In the genomic region with DNA sequence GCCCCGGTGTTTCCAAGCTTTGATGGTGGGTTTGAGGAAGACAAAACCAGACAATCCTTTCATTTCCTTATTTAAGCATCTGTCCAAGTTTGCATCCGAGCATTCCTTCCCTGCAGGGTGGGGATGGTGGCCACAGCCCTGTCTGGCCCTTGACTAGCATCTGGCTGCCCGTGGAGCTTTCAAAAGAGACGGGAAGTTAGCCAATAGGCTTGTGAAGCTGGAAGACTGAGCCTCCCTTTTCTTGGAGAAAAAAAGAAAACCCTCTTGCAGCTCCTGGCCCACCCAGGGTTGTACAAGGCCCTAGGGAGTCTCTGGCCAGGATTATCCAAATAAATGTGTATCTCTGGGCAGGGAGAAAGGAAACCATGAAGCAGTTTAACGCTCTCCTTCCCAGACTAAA, we compare ENCODE assay signal across 12 cellular contexts.
DNase-seq lines count a peak whose midpoint lies in the region; ATAC-seq and TF ChIP-seq lines count a peak whose summit lies in the region.
"Had no signal": no experiment of that assay in that cellular context is flagged by ENCODE, and none has a peak within 500 bp of the region (broad histone marks: within the 10 kb centered on the region; RNA-seq: fewer than 3 reads in every experiment).

No MANE protein-coding gene starts in this region.

- H3K27ac ChIP-seq in HCT116 (ENCODE audit: low read depth, low read length): no peak overlapping the region
- H3K27ac ChIP-seq: HL-60, neural progenitor cell had no signal

- H3K4me2 ChIP-seq in HCT116 (ENCODE audit: low read length): no peak overlapping the region
- H3K4me2 ChIP-seq: neural progenitor cell had no signal

- H3K9me3 Mint-ChIP-seq in stimulated activated effector memory CD8-positive, alpha-beta T cell treated with anti-CD3 and anti-CD28 coated beads, Interleukin-12 subunit alpha, Interleukin-12 subunit beta, amount 100 ng/mL, for 72 hours: peaks cover 2% of the 10 kb centered on the region
- peaks cover 5 to 6% of the 10 kb centered on the region in 2 donors for H3K9me3 Mint-ChIP-seq in activated naive CD4-positive, alpha-beta T cell treated with anti-CD3 and anti-CD28 coated beads, Interleukin-2, amount 50 U/mL, for 72 hours
- H3K9me3 Mint-ChIP-seq: neural progenitor cell had no signal

- TF ChIP-seq RAD21 in HCT116 (IDR thresholded peaks at IDR 0.05; ENCODE audit: low read depth): no peak

- intact Hi-C loops in HCT116 (cut with micrococcal nuclease) (no loop called here), left cardiac atrium (cut with DNase I) (no loop called here)

- no peak overlapping the region for H3K4me3 ChIP-seq in HCT116 (replicated peaks in 1 of 2; ENCODE audit: low read depth in 1 of 2, low read length in 2 of 2)
- H3K4me3 ChIP-seq: neural progenitor cell had no signal

- H3K27me3 ChIP-seq in HCT116 (ENCODE audit: insufficient read depth, low read length): no peaks in the 10 kb centered on the region
- H3K27me3 ChIP-seq: neural progenitor cell had no signal

- H3K36me3 Mint-ChIP-seq in stimulated activated effector memory CD8-positive, alpha-beta T cell treated with anti-CD3 and anti-CD28 coated beads, Interleukin-12 subunit alpha, Interleukin-12 subunit beta, amount 100 ng/mL, for 72 hours: peaks cover 23% of the 10 kb centered on the region
- H3K36me3 Mint-ChIP-seq in activated naive CD4-positive, alpha-beta T cell treated with anti-CD3 and anti-CD28 coated beads, Interleukin-2, amount 50 U/mL, for 72 hours: peaks cover 14 to 48% of the 10 kb centered on the region in 2 donors
- H3K36me3 Mint-ChIP-seq: neural progenitor cell had no signal

- RAD21 ChIA-PET in HCT116 (lab: Charles Lee; ENCODE audit: low non-redundant PET in 1 of 2, low total read pairs in 2 of 2, uncharacterized antibody in 2 of 2, unreplicated experiment in 2 of 2): no interaction called here

- BruUV-seq in HCT116 (replicated peaks; lab: Mats Ljungman, UMichigan): no TSS peak

- no peaks in the 10 kb centered on the region for H4K20me1 ChIP-seq in HCT116 (ENCODE audit: insufficient read depth)

- DNase-seq in HCT116 (ENCODE audit: low read depth, low spot score) (no peak), amniotic epithelial cell (ENCODE audit: low read depth) (peak; percentile 64), left cardiac atrium (peak; percentile 58), NCI-H2171 (lab: John Stamatoyannopoulos, UW) (no peak)
- DNase-seq in stimulated activated effector memory CD8-positive, alpha-beta T cell treated with anti-CD3 and anti-CD28 coated beads, Interleukin-12 subunit alpha, Interleukin-12 subunit beta, amount 100 ng/mL, for 72 hours (ENCODE audit: low spot score in 2 of 2): no peak
- no peak for DNase-seq in activated naive CD4-positive, alpha-beta T cell treated with anti-CD3 and anti-CD28 coated beads, Interleukin-2, amount 50 U/mL, for 72 hours (ENCODE audit: low spot score in 2 of 2)
- DNase-seq: activated CD4-positive, alpha-beta T cell treated with anti-CD3 and anti-CD28 coated beads, Interleukin-2, amount 50 U/mL, for 48 hours; caudate nucleus had no signal

- no peak overlapping the region for H2AFZ ChIP-seq in HCT116 (ENCODE audit: low read depth, low read length, poor library complexity, severe bottlenecking)
- H2AFZ ChIP-seq: neural progenitor cell had no signal

- H3K4me3 Mint-ChIP-seq in stimulated activated effector memory CD8-positive, alpha-beta T cell treated with anti-CD3 and anti-CD28 coated beads, Interleukin-12 subunit alpha, Interleukin-12 subunit beta, amount 100 ng/mL, for 72 hours: no peak overlapping the region
- H3K4me3 Mint-ChIP-seq: neural progenitor cell had no signal

- TF ChIP-seq POLR2A in HCT116 (IDR thresholded peaks at IDR 0.05; ENCODE audit: borderline replicate concordance, extremely low read depth, insufficient read depth, insufficient read length): no peak

- H3K4me1 ChIP-seq in HCT116 (ENCODE audit: control insufficient read depth in 1 of 2, insufficient read depth in 2 of 2, low read length in 2 of 2): peaks cover 64 to 99% of the 10 kb centered on the region in 2 experiments
- H3K4me1 ChIP-seq: neural progenitor cell had no signal

- no peaks in the 10 kb centered on the region for H3K9me3 ChIP-seq in HCT116 (ENCODE audit: control insufficient read depth in 1 of 2, insufficient read depth in 1 of 2, low read depth in 1 of 2, low read length in 2 of 2)

- no peak for TF ChIP-seq CTCF in HCT116 (IDR thresholded peaks at IDR 0.05 in 2 of 3, conservative IDR thresholded peaks at IDR 0.05 in 1 of 3; ENCODE audit: borderline replicate concordance in 1 of 3, insufficient read depth in 1 of 3, low read depth in 2 of 3, low read length in 2 of 3)

- H3K9me2 ChIP-seq in HCT116 (ENCODE audit: insufficient read depth): no peaks in the 10 kb centered on the region

- ATAC-seq in HCT116 (no peak), left cardiac atrium (peak; percentile 73 to 77), HG03025 (IDR thresholded peaks at IDR 0.05; ENCODE audit: low FRiP score, unreplicated experiment) (no peak), GM18870 (IDR thresholded peaks at IDR 0.05; ENCODE audit: unreplicated experiment) (no peak)
- ATAC-seq in stimulated activated effector memory CD8-positive, alpha-beta T cell treated with anti-CD3 and anti-CD28 coated beads, Interleukin-12 subunit alpha, Interleukin-12 subunit beta, amount 100 ng/mL, for 72 hours: no peak
- ATAC-seq in activated naive CD4-positive, alpha-beta T cell treated with anti-CD3 and anti-CD28 coated beads, Interleukin-2, amount 50 U/mL, for 72 hours: no peak

- H3K9ac ChIP-seq in HCT116 (ENCODE audit: low read length): 0 out of 2 replicates have a peak overlapping the region, but pooled peaks have one; percentile 5
- H3K9ac ChIP-seq: neural progenitor cell had no signal

- H3K79me2 ChIP-seq in HCT116 (ENCODE audit: insufficient read depth, low read length): no peaks in the 10 kb centered on the region

- H3K27ac Mint-ChIP-seq in stimulated activated effector memory CD8-positive, alpha-beta T cell treated with anti-CD3 and anti-CD28 coated beads, Interleukin-12 subunit alpha, Interleukin-12 subunit beta, amount 100 ng/mL, for 72 hours: peak overlapping the region; percentile 70
- H3K27ac Mint-ChIP-seq in activated naive CD4-positive, alpha-beta T cell treated with anti-CD3 and anti-CD28 coated beads, Interleukin-2, amount 50 U/mL, for 72 hours: peak overlapping the region in 1 of 2 donors; percentile 32

- POLR2A ChIA-PET in HCT116 (lab: Charles Lee): interaction anchor here (0.9 to 1.1 kb wide), 3 partner anchors 8 to 12 kb away, joined by 3 to 6 read pairs (median 3); no protein-coding TSS in a partner anchor

- CTCF ChIA-PET in HCT116 (lab: Charles Lee): no interaction called here

- peaks cover 59% of the 10 kb centered on the region for H3K4me1 Mint-ChIP-seq in stimulated activated effector memory CD8-positive, alpha-beta T cell treated with anti-CD3 and anti-CD28 coated beads, Interleukin-12 subunit alpha, Interleukin-12 subunit beta, amount 100 ng/mL, for 72 hours

- no peaks in the 10 kb centered on the region for H3K36me3 ChIP-seq in HCT116 (ENCODE audit: control insufficient read depth in 1 of 2, insufficient read depth in 2 of 2, low read length in 2 of 2)
- H3K36me3 ChIP-seq: neural progenitor cell had no signal

TF ChIP-seq in HCT116, 20 proteins besides CTCF, POLR2A, EP300 and RAD21:
- TF ChIP-seq TCF7L2 (IDR thresholded peaks at IDR 0.05; ENCODE audit: borderline replicate concordance, extremely low read depth, insufficient read depth, insufficient read length) (no peak), SP1 (IDR thresholded peaks at IDR 0.05; ENCODE audit: low read depth) (no peak)

Comparison
In these comparisons a context has a peak if more than half of its experiments do, and no peak if none do; other contexts are left out.
1. ATAC-seq: peak in left cardiac atrium (2 of 2); none in HCT116 (single experiment), stimulated activated effector memory CD8-positive, alpha-beta T cell treated with anti-CD3 and anti-CD28 coated beads, Interleukin-12 subunit alpha, Interleukin-12 subunit beta, amount 100 ng/mL, for 72 hours (single experiment), HG03025 (single experiment), GM18870 (single experiment) and activated naive CD4-positive, alpha-beta T cell treated with anti-CD3 and anti-CD28 coated beads, Interleukin-2, amount 50 U/mL, for 72 hours (0 of 2).
2. DNase-seq: peak in amniotic epithelial cell (single experiment) and left cardiac atrium (single experiment); none in HCT116 (single experiment), stimulated activated effector memory CD8-positive, alpha-beta T cell treated with anti-CD3 and anti-CD28 coated beads, Interleukin-12 subunit alpha, Interleukin-12 subunit beta, amount 100 ng/mL, for 72 hours (0 of 2), activated naive CD4-positive, alpha-beta T cell treated with anti-CD3 and anti-CD28 coated beads, Interleukin-2, amount 50 U/mL, for 72 hours (0 of 2) and NCI-H2171 (single experiment).